Comparison of ENCODE assay signal across 11 cellular contexts in the genomic region with DNA sequence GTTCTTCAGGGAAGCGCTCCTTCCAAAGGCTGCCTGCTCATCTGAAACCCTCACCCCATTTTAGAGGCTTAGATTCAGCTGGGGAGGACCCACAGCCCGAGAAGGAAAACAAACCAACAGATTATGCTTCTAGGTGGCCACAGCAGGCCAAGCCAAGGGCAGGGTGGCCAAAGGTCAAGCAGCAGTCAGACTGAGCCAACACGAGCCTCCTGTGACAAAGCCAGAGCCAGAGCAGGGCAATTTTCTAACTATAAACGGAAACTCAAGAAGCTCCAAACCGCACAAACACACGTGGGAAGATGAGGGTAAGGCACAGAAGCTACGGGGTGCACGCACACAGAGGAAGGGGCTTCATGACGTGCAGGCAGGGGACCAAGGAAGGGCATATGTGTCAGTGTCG.
DNase-seq lines count a peak whose midpoint lies in the region; ATAC-seq and TF ChIP-seq lines count a peak whose summit lies in the region.
"Had no signal": no experiment of that assay in that cellular context is flagged by ENCODE, and none has a peak within 500 bp of the region (broad histone marks: within the 10 kb centered on the region; RNA-seq: fewer than 3 reads in every experiment).

No MANE protein-coding gene starts in this region.

- H3K4me3 Mint-ChIP-seq in nephron: peak overlapping the region; percentile 33 to 53 (median 40)
- H3K4me3 Mint-ChIP-seq: activated CD4-positive, alpha-beta T cell treated with anti-CD3 and anti-CD28 coated beads, Interleukin-2, amount 10 ng/mL, durations not matched to agents 24 days and 14 days; IgD-negative memory B cell had no signal

- H3K4me2 ChIP-seq in fibroblast of lung (ENCODE audit: extremely low read depth, insufficient read depth, low read length): peak overlapping the region; percentile 9
- H3K4me2 ChIP-seq in SK-N-SH: no peak overlapping the region

- no peak overlapping the region for H3K4me3 ChIP-seq in fibroblast of lung (replicated peaks in 1 of 4; ENCODE audit: control extremely low read depth in 1 of 4, insufficient read depth in 1 of 4, low read depth in 3 of 4, low read length in 4 of 4)
- no peak overlapping the region for H3K4me3 ChIP-seq in SK-N-SH (ENCODE audit: low read depth in 2 of 2, low read length in 1 of 2)
- H3K4me3 ChIP-seq: left lung had no signal

- no peak for TF ChIP-seq CTCF in C4-2B (conservative IDR thresholded peaks at IDR 0.05)
- no peak for TF ChIP-seq CTCF in fibroblast of lung (conservative IDR thresholded peaks at IDR 0.05 in 1 of 2, IDR thresholded peaks at IDR 0.05 in 1 of 2; ENCODE audit: low read depth in 1 of 2, low read length in 2 of 2)
- no peak for TF ChIP-seq CTCF in nephron (IDR thresholded peaks at IDR 0.05; ENCODE audit: unreplicated experiment in 3 of 3)
- TF ChIP-seq CTCF in SK-N-SH (IDR thresholded peaks at IDR 0.05): no peak

- CTCF ChIA-PET in SK-N-SH (lab: Yijun Ruan, JAX): interaction anchor here (0.7 to 1.9 kb wide), 5 partner anchors 12 to 66 kb away, joined by 3 to 6 read pairs (median 4); no protein-coding TSS in a partner anchor

- no peak overlapping the region for H2AFZ ChIP-seq in fibroblast of lung (ENCODE audit: low read length)
- no peak overlapping the region for H2AFZ ChIP-seq in SK-N-SH (ENCODE audit: low read depth)

- H3K4me1 ChIP-seq in fibroblast of lung (ENCODE audit: control insufficient read depth, extremely low read depth, insufficient read depth, low read length) (peaks cover 34% of the 10 kb centered on the region), SK-N-SH (ENCODE audit: control insufficient read depth in 1 of 2, insufficient read depth in 2 of 2, low read depth in 1 of 2, low read length in 1 of 2) (peaks cover 0 to 83% of the 10 kb centered on the region in 2 experiments; a peak in 2 of 4 replicates)

- H4K20me1 ChIP-seq in fibroblast of lung (ENCODE audit: control insufficient read depth, extremely low read depth, insufficient read depth, low read length): no peaks in the 10 kb centered on the region
- no peaks in the 10 kb centered on the region for H4K20me1 ChIP-seq in SK-N-SH (ENCODE audit: insufficient read depth)

- peaks cover 5% of the 10 kb centered on the region for H3K9me3 ChIP-seq in KOPT-K1 (ENCODE audit: insufficient read depth, low read length, poor library complexity, severe bottlenecking)
- no peaks in the 10 kb centered on the region for H3K9me3 ChIP-seq in fibroblast of lung (ENCODE audit: control insufficient read depth, insufficient read depth, low read depth, low read length)
- no peaks in the 10 kb centered on the region for H3K9me3 ChIP-seq in SK-N-SH
- H3K9me3 ChIP-seq: left lung had no signal

- WGBS in SK-N-SH (ENCODE audit: low lambda C conversion rate): 64% methylated on average over 9 of the region's 10 CpGs

- H3K36me3 ChIP-seq in KOPT-K1 (ENCODE audit: insufficient read depth, low read length) (no peaks in the 10 kb centered on the region), fibroblast of lung (ENCODE audit: control insufficient read depth, insufficient read depth, low read length) (no peaks in the 10 kb centered on the region), SK-N-SH (replicated peaks in 1 of 2; ENCODE audit: control insufficient read depth in 1 of 2, insufficient read depth in 2 of 2, low read length in 1 of 2) (no peaks in the 10 kb centered on the region)
- H3K36me3 ChIP-seq: left lung had no signal

- H3K36me3 Mint-ChIP-seq in nephron (ENCODE audit: low read depth): no peaks in the 10 kb centered on the region

- no peaks in the 10 kb centered on the region for H3K27me3 Mint-ChIP-seq in nephron (ENCODE audit: low read depth)

- peak overlapping the region; percentile 98 to 99 (median 99) for H3K27ac Mint-ChIP-seq in nephron
- H3K27ac Mint-ChIP-seq: activated CD4-positive, alpha-beta T cell treated with anti-CD3 and anti-CD28 coated beads, Interleukin-2, amount 10 ng/mL, durations not matched to agents 24 days and 14 days; IgD-negative memory B cell had no signal

- H3K4me1 Mint-ChIP-seq in nephron: peaks cover 79% of the 10 kb centered on the region
- H3K4me1 Mint-ChIP-seq: IgD-negative memory B cell had no signal

- no peak for TF ChIP-seq EP300 in SK-N-SH (IDR thresholded peaks at IDR 0.05; ENCODE audit: borderline replicate concordance in 1 of 2, low read depth in 1 of 2, low read length in 1 of 2)

- H3K9ac ChIP-seq in fibroblast of lung (ENCODE audit: insufficient read depth, low read length) (no peak overlapping the region), SK-N-SH (no peak overlapping the region)

- H3F3A ChIP-seq in SK-N-SH (replicated peaks; ENCODE audit: insufficient read depth): no peaks in the 10 kb centered on the region

- peak in 1 of 2 donors; percentile 51 for DNase-seq in fibroblast of lung (ENCODE audit: low read depth in 2 of 2)
- DNase-seq in activated effector memory CD4-positive, alpha-beta T cell treated with Interleukin-2 at 50 U/mL for 16 hours: no peak
- DNase-seq in A172 (ENCODE audit: low spot score): no peak
- no peak for DNase-seq in SK-N-SH
- DNase-seq: activated CD4-positive, alpha-beta T cell treated with anti-CD3 and anti-CD28 coated beads, Interleukin-2, amount 10 ng/mL, durations not matched to agents 24 days and 14 days; left lung had no signal

- ATAC-seq in HG02852 (IDR thresholded peaks at IDR 0.05; ENCODE audit: unreplicated experiment): no peak

- no peaks in the 10 kb centered on the region for H3K27me3 ChIP-seq in fibroblast of lung (ENCODE audit: control insufficient read depth, insufficient read depth, low read length)
- H3K27me3 ChIP-seq in SK-N-SH (ENCODE audit: insufficient read depth): peaks cover 28% of the 10 kb centered on the region
- H3K27me3 ChIP-seq: left lung had no signal

- no peaks in the 10 kb centered on the region for H3K9me3 Mint-ChIP-seq in nephron
- H3K9me3 Mint-ChIP-seq: activated CD4-positive, alpha-beta T cell treated with anti-CD3 and anti-CD28 coated beads, Interleukin-2, amount 10 ng/mL, durations not matched to agents 24 days and 14 days; IgD-negative memory B cell had no signal

- no peak for TF ChIP-seq RAD21 in SK-N-SH (IDR thresholded peaks at IDR 0.05; ENCODE audit: low read length)

- H3K79me2 ChIP-seq in fibroblast of lung (ENCODE audit: control insufficient read depth, insufficient read depth, low read length) (no peaks in the 10 kb centered on the region), SK-N-SH (ENCODE audit: insufficient read depth) (no peaks in the 10 kb centered on the region)

- H3K27ac ChIP-seq in C4-2B: peak overlapping the region; percentile 4
- H3K27ac ChIP-seq in KOPT-K1 (ENCODE audit: low read depth, low read length, poor library complexity, severe bottlenecking): peak overlapping the region; percentile 13
- H3K27ac ChIP-seq in fibroblast of lung (ENCODE audit: insufficient read depth, low read length): peak overlapping the region; percentile 12
- H3K27ac ChIP-seq in SK-N-SH (ENCODE audit: low read depth in 2 of 2, low read length in 1 of 2): peak overlapping the region in 1 of 2 experiments; percentile 100; a peak in 2 of 4 replicates
- H3K27ac ChIP-seq: left lung had no signal

- POLR2A ChIA-PET in SK-N-SH (lab: Yijun Ruan, JAX): interaction anchor here (1.5 to 1.6 kb wide), 2 partner anchors 11 to 40 kb away, joined by 5 read pairs; no protein-coding TSS in a partner anchor

- no peaks in the 10 kb centered on the region for H3K9me2 ChIP-seq in SK-N-SH

TF ChIP-seq in SK-N-SH, 30 proteins besides CTCF, POLR2A, EP300 and RAD21 (continues in another document):
- TF ChIP-seq, protein P1, sequence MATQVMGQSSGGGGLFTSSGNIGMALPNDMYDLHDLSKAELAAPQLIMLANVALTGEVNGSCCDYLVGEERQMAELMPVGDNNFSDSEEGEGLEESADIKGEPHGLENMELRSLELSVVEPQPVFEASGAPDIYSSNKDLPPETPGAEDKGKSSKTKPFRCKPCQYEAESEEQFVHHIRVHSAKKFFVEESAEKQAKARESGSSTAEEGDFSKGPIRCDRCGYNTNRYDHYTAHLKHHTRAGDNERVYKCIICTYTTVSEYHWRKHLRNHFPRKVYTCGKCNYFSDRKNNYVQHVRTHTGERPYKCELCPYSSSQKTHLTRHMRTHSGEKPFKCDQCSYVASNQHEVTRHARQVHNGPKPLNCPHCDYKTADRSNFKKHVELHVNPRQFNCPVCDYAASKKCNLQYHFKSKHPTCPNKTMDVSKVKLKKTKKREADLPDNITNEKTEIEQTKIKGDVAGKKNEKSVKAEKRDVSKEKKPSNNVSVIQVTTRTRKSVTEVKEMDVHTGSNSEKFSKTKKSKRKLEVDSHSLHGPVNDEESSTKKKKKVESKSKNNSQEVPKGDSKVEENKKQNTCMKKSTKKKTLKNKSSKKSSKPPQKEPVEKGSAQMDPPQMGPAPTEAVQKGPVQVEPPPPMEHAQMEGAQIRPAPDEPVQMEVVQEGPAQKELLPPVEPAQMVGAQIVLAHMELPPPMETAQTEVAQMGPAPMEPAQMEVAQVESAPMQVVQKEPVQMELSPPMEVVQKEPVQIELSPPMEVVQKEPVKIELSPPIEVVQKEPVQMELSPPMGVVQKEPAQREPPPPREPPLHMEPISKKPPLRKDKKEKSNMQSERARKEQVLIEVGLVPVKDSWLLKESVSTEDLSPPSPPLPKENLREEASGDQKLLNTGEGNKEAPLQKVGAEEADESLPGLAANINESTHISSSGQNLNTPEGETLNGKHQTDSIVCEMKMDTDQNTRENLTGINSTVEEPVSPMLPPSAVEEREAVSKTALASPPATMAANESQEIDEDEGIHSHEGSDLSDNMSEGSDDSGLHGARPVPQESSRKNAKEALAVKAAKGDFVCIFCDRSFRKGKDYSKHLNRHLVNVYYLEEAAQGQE (IDR thresholded peaks at IDR 0.05; ENCODE audit: low read depth, low read length): no peak
- no peak for TF ChIP-seq NRF1 (IDR thresholded peaks at IDR 0.05; ENCODE audit: low read depth, low read length)
- TF ChIP-seq POLR2AphosphoS5 (IDR thresholded peaks at IDR 0.05; ENCODE audit: low read depth, low read length): no peak
- TF ChIP-seq NFIC (IDR thresholded peaks at IDR 0.05; ENCODE audit: borderline replicate concordance): no peak
- TF ChIP-seq CHD2 (IDR thresholded peaks at IDR 0.05; ENCODE audit: low read length, partially characterized antibody): no peak
- TF ChIP-seq, protein P2, sequence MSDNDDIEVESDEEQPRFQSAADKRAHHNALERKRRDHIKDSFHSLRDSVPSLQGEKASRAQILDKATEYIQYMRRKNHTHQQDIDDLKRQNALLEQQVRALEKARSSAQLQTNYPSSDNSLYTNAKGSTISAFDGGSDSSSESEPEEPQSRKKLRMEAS (IDR thresholded peaks at IDR 0.05; ENCODE audit: low read depth): no peak
- TF ChIP-seq EZH2phosphoT487 (IDR thresholded peaks at IDR 0.05; ENCODE audit: borderline replicate concordance, low read depth): no peak
- no peak for TF ChIP-seq MXI1 (IDR thresholded peaks at IDR 0.05; ENCODE audit: low read depth, low read length)
- TF ChIP-seq FOXJ3 (CRISPR knock-in tag; IDR thresholded peaks at IDR 0.05): no peak
- TF ChIP-seq RFX5 (IDR thresholded peaks at IDR 0.05; ENCODE audit: low read length): no peak
- TF ChIP-seq MEF2A (IDR thresholded peaks at IDR 0.05; ENCODE audit: borderline replicate concordance, low read depth): no peak
- TF ChIP-seq JUND (IDR thresholded peaks at IDR 0.05): no peak
- no peak for TF ChIP-seq RXRA (IDR thresholded peaks at IDR 0.05; ENCODE audit: borderline replicate concordance, low read depth)
